In genomic region chr5:4906821-4907220, GRCh38 we compare ENCODE assay signal across 16 cellular contexts.
A peak's percentile ranks its signal among the peaks of the same experiment; 100 is the strongest.
DNase-seq lines count a peak whose midpoint lies in the region; ATAC-seq and TF ChIP-seq lines count a peak whose summit lies in the region.
"Had no signal": no experiment of that assay in that cellular context is flagged by ENCODE, and none has a peak within 500 bp of the region (broad histone marks: within the 10 kb centered on the region; RNA-seq: fewer than 3 reads in every experiment).

No MANE protein-coding gene starts in this region.

- peak overlapping the region in 1 of 5 experiments; percentile 2 for H3K4me3 Mint-ChIP-seq in brain
- H3K4me3 Mint-ChIP-seq in activated T-cell treated with anti-CD3 and anti-CD28 coated beads, Interleukin-2, amount 50 U/mL, for 72 hours = no peak overlapping the region
- H3K4me3 Mint-ChIP-seq: CD14-positive monocyte; CD8-positive, alpha-beta memory T cell; HFFc6 had no signal

- H3K9me3 Mint-ChIP-seq in brain = peaks cover 0 to 4% (median 0%) of the 10 kb centered on the region in 5 experiments
- H3K9me3 Mint-ChIP-seq in activated T-cell treated with anti-CD3 and anti-CD28 coated beads, Interleukin-2, amount 50 U/mL, for 72 hours = no peaks in the 10 kb centered on the region
- H3K9me3 Mint-ChIP-seq: HFFc6 had no signal

- H3K4me3 ChIP-seq in fibroblast of the aortic adventitia (ENCODE audit: low read depth, low read length) = no peak overlapping the region
- no peak overlapping the region for H3K4me3 ChIP-seq in sigmoid colon
- H3K4me3 ChIP-seq in heart right ventricle = no peak overlapping the region
- H3K4me3 ChIP-seq: HAP-1 had no signal

- in situ Hi-C loops in G401 (cut with HindIII; ENCODE audit: low sequenced_read_pairs) = no loop called here

- H3K9me3 ChIP-seq in sigmoid colon (no peaks in the 10 kb centered on the region), heart right ventricle (no peaks in the 10 kb centered on the region)
- H3K9me3 ChIP-seq: Caco-2, HAP-1 had no signal

- TF ChIP-seq POLR2A in sigmoid colon (IDR thresholded peaks at IDR 0.05) = no peak

- H3K36me3 ChIP-seq in sigmoid colon (no peaks in the 10 kb centered on the region), heart right ventricle (no peaks in the 10 kb centered on the region)
- H3K36me3 ChIP-seq: HAP-1 had no signal

- peaks cover 22% of the 10 kb centered on the region for H3K4me1 Mint-ChIP-seq in brain
- no peaks in the 10 kb centered on the region for H3K4me1 Mint-ChIP-seq in activated T-cell treated with anti-CD3 and anti-CD28 coated beads, Interleukin-2, amount 50 U/mL, for 72 hours (ENCODE audit: low read depth)
- H3K4me1 Mint-ChIP-seq: CD14-positive monocyte; CD8-positive, alpha-beta memory T cell had no signal

- TF ChIP-seq CTCF in brain (conservative IDR thresholded peaks at IDR 0.05) (no peak), fibroblast of the aortic adventitia (IDR thresholded peaks at IDR 0.05; ENCODE audit: insufficient read depth, low read length) (no peak), sigmoid colon (IDR thresholded peaks at IDR 0.05) (no peak), heart right ventricle (IDR thresholded peaks at IDR 0.05) (no peak)

- no peak for TF ChIP-seq EP300 in sigmoid colon (IDR thresholded peaks at IDR 0.05)

- DNase-seq in G401 (ENCODE audit: low spot score) (peak; percentile 93), fibroblast of the aortic adventitia (ENCODE audit: low read depth) (peak; percentile 13), sigmoid colon (peak; percentile 75), NCI-H2227 treated with DMSO at 0.1 percent for 48 hours (lab: John Stamatoyannopoulos, UW) (no peak), heart right ventricle (no peak), KG1 (lab: John Stamatoyannopoulos, UW) (no peak)
- DNase-seq in activated T-cell treated with anti-CD3 and anti-CD28 coated beads, Interleukin-2, amount 50 U/mL, for 72 hours = no peak
- DNase-seq: Caco-2; CD8-positive, alpha-beta memory T cell; DND-41; GF-D8; HFFc6 had no signal

- intact Hi-C loops in sigmoid colon (cut with DNase I) (no loop called here), heart right ventricle (cut with DNase I) (no loop called here)

- H3K36me3 Mint-ChIP-seq in brain = no peaks in the 10 kb centered on the region
- no peaks in the 10 kb centered on the region for H3K36me3 Mint-ChIP-seq in activated T-cell treated with anti-CD3 and anti-CD28 coated beads, Interleukin-2, amount 50 U/mL, for 72 hours (ENCODE audit: insufficient read depth in 2 of 2)
- H3K36me3 Mint-ChIP-seq: CD14-positive monocyte had no signal

- H3K27ac ChIP-seq in sigmoid colon = peak overlapping the region in 2 of 4 donors; percentile 5 to 35
- H3K27ac ChIP-seq in heart right ventricle = no peak overlapping the region
- H3K27ac ChIP-seq: 22Rv1 had no signal

- peak overlapping the region in 4 of 5 experiments; percentile 30 to 76 (median 62) for H3K27ac Mint-ChIP-seq in brain
- no peak overlapping the region for H3K27ac Mint-ChIP-seq in activated T-cell treated with anti-CD3 and anti-CD28 coated beads, Interleukin-2, amount 50 U/mL, for 72 hours
- H3K27ac Mint-ChIP-seq: CD14-positive monocyte; CD8-positive, alpha-beta memory T cell; HFFc6 had no signal

- 74 to 75% methylated on average over 1 of the region's 1 CpG for WGBS in sigmoid colon, 2 donors
- 81 to 85% methylated on average over 1 of the region's 1 CpG for WGBS in heart right ventricle, 2 donors

- H3K4me1 ChIP-seq in sigmoid colon (peaks cover 0 to 46% (median 42%) of the 10 kb centered on the region in 4 donors), heart right ventricle (no peaks in the 10 kb centered on the region)
- H3K4me1 ChIP-seq: Caco-2, HAP-1 had no signal

- H3K27me3 ChIP-seq in sigmoid colon (peaks cover 0 to 5% (median 0%) of the 10 kb centered on the region in 3 donors), heart right ventricle (peaks cover 0 to 20% (median 0%) of the 10 kb centered on the region in 7 donors)

- no peak for ATAC-seq in activated T-cell treated with anti-CD3 and anti-CD28 coated beads, Interleukin-2, amount 50 U/mL, for 72 hours (replicated peaks in 1 of 2)
- no peak for ATAC-seq in heart right ventricle

- H3K27me3 Mint-ChIP-seq in brain = no peaks in the 10 kb centered on the region
- H3K27me3 Mint-ChIP-seq in activated T-cell treated with anti-CD3 and anti-CD28 coated beads, Interleukin-2, amount 50 U/mL, for 72 hours (ENCODE audit: low read depth) = no peaks in the 10 kb centered on the region
- H3K27me3 Mint-ChIP-seq: CD8-positive, alpha-beta memory T cell had no signal

Comparison
In these comparisons a context has a peak if more than half of its experiments do, and no peak if none do; other contexts are left out.
1. DNase-seq: peak in G401 (single experiment), fibroblast of the aortic adventitia (single experiment) and sigmoid colon (single experiment); none in activated T-cell treated with anti-CD3 and anti-CD28 coated beads, Interleukin-2, amount 50 U/mL, for 72 hours (0 of 2), NCI-H2227 treated with DMSO at 0.1 percent for 48 hours (single experiment), heart right ventricle (0 of 2) and KG1 (single experiment).